In genomic region chr11:235998-236773, GRCh38 we compare ENCODE assay signal across 8 cellular contexts. TPM values are rescaled to one million over a fixed set of nuclear protein-coding genes. Genes with fewer than 3 reads are reported as not detected.
DNase-seq lines count a peak whose midpoint lies in the region; ATAC-seq and TF ChIP-seq lines count a peak whose summit lies in the region.

SIRT3 (minus strand) TSS chr11:236342; CDS start chr11:236328, 14 bp downstream.

- H3K9me3 ChIP-seq in parathyroid adenoma (ENCODE audit: control insufficient read depth, low read length) (no peaks in the 10 kb centered on the region), tibial artery (no peaks in the 10 kb centered on the region)

- peaks cover 2% of the 10 kb centered on the region; the same call in 1 of the 2 replicates for H3K27me3 Mint-ChIP-seq in HFFc6 (ENCODE audit: insufficient read depth)
- H3K27me3 Mint-ChIP-seq in activated naive CD8-positive, alpha-beta T cell treated with anti-CD3 and anti-CD28 coated beads, Interleukin-2, amount 10 ng/mL, durations not matched to agents 7 days and 5 days, result no peaks in the 10 kb centered on the region

- ATAC-seq in activated naive CD8-positive, alpha-beta T cell treated with anti-CD3 and anti-CD28 coated beads, Interleukin-2, amount 10 ng/mL, durations not matched to agents 7 days and 5 days (ENCODE audit: low read depth), result peak; percentile 89
- peak; percentile 92 for ATAC-seq in Right ventricle myocardium superior (ENCODE audit: poor library complexity)

- TF ChIP-seq CTCF in GM10266 (IDR thresholded peaks at IDR 0.05; ENCODE audit: control insufficient read depth, insufficient read depth, low read depth, missing control alignments) (no peak), HFFc6 (IDR thresholded peaks at IDR 0.05) (peak; percentile 22; the same call in 1 of the 2 replicates), NB4 (IDR thresholded peaks at IDR 0.05; ENCODE audit: low read depth, low read length) (no peak), parathyroid adenoma (IDR thresholded peaks at IDR 0.05) (peak; percentile 9), tibial artery (IDR thresholded peaks at IDR 0.05) (peak; percentile 15 to 48)

- peak; percentile 97 for DNase-seq in GM10266 (ENCODE audit: extremely low spot score)
- peak; percentile 64 for DNase-seq in HFFc6
- peak; percentile 86 for DNase-seq in NB4 (ENCODE audit: low read depth)
- DNase-seq in SW 1271 (lab: John Stamatoyannopoulos, UW), result peak; percentile 66 to 75
- DNase-seq in activated naive CD8-positive, alpha-beta T cell treated with anti-CD3 and anti-CD28 coated beads, Interleukin-2, amount 10 ng/mL, durations not matched to agents 7 days and 5 days, result peak; percentile 84
- peak; percentile 88 for DNase-seq in Right ventricle myocardium superior
- peak; percentile 80 to 90 for DNase-seq in tibial artery

- peak within 1 kb of the TSS; percentile 98 for H3K4me3 ChIP-seq in NB4 (ENCODE audit: low read depth, low read length)
- H3K4me3 ChIP-seq in parathyroid adenoma (ENCODE audit: low read depth, low read length), result peak within 1 kb of the TSS; percentile 74
- H3K4me3 ChIP-seq in tibial artery, result peak within 1 kb of the TSS; percentile 98 to 99

- POLR2A ChIA-PET in activated naive CD8-positive, alpha-beta T cell treated with anti-CD3 and anti-CD28 coated beads, Interleukin-2, amount 10 ng/mL, durations not matched to agents 7 days and 5 days (lab: Charles Lee), result interaction anchor here (1.1 to 5.2 kb wide), 7 partner anchors 15 to 212 kb away, joined by 3 to 44 read pairs (median 8); partner anchors contain the start of genes BET1L and RIC8A

- peak within 1 kb of the TSS; percentile 93 for H3K27ac Mint-ChIP-seq in HFFc6
- H3K27ac Mint-ChIP-seq in activated naive CD8-positive, alpha-beta T cell treated with anti-CD3 and anti-CD28 coated beads, Interleukin-2, amount 10 ng/mL, durations not matched to agents 7 days and 5 days, result peak within 1 kb of the TSS; percentile 98

- H3K4me1 ChIP-seq in parathyroid adenoma (peaks cover 6% of the 10 kb centered on the region), tibial artery (peaks cover 0 to 26% (median 23%) of the 10 kb centered on the region in 4 donors)

- peak within 1 kb of the TSS; percentile 79 for H3K4me2 ChIP-seq in parathyroid adenoma (ENCODE audit: low read length)

- H3K36me3 ChIP-seq in parathyroid adenoma (ENCODE audit: control insufficient read depth, insufficient read depth, low read length) (no peaks in the 10 kb centered on the region), tibial artery (peaks cover 0 to 26% (median 8%) of the 10 kb centered on the region in 3 donors)

- H3K9ac ChIP-seq in parathyroid adenoma, result peak within 1 kb of the TSS; percentile 69

- peaks cover 12% of the 10 kb centered on the region for H3K79me2 ChIP-seq in parathyroid adenoma

- no peaks in the 10 kb centered on the region for H3K9me3 Mint-ChIP-seq in HFFc6
- no peaks in the 10 kb centered on the region for H3K9me3 Mint-ChIP-seq in activated naive CD8-positive, alpha-beta T cell treated with anti-CD3 and anti-CD28 coated beads, Interleukin-2, amount 10 ng/mL, durations not matched to agents 7 days and 5 days

- peak within 1 kb of the TSS; percentile 97 for H3K27ac ChIP-seq in parathyroid adenoma
- H3K27ac ChIP-seq in tibial artery, result peak within 1 kb of the TSS; percentile 95 to 98

- TF ChIP-seq POLR2A in NB4 (IDR thresholded peaks at IDR 0.05; ENCODE audit: extremely low read depth, insufficient read length), result peak; percentile 63

- intact Hi-C loops in Right ventricle myocardium superior (cut with DNase I) (no loop called here), tibial artery (cut with DNase I; ENCODE audit: low total_unique reads) (loop anchor here (2.0 kb wide), 1 partner anchor 25 kb away; no protein-coding TSS in a partner anchor)

- peak within 1 kb of the TSS; percentile 92 for H3K4me3 Mint-ChIP-seq in HFFc6
- H3K4me3 Mint-ChIP-seq in activated naive CD8-positive, alpha-beta T cell treated with anti-CD3 and anti-CD28 coated beads, Interleukin-2, amount 10 ng/mL, durations not matched to agents 7 days and 5 days, result peak within 1 kb of the TSS; percentile 98

- H2AFZ ChIP-seq in parathyroid adenoma, result peak within 1 kb of the TSS; percentile 92

- peaks cover 5% of the 10 kb centered on the region for H3K36me3 Mint-ChIP-seq in HFFc6 (ENCODE audit: low read depth)
- H3K36me3 Mint-ChIP-seq in activated naive CD8-positive, alpha-beta T cell treated with anti-CD3 and anti-CD28 coated beads, Interleukin-2, amount 10 ng/mL, durations not matched to agents 7 days and 5 days, result peaks cover 6% of the 10 kb centered on the region

- H3K27me3 ChIP-seq in parathyroid adenoma (ENCODE audit: control insufficient read depth, insufficient read depth, low read length) (no peaks in the 10 kb centered on the region), tibial artery (no peaks in the 10 kb centered on the region)

- H3K4me1 Mint-ChIP-seq in HFFc6 (ENCODE audit: low read depth), result peaks cover 36% of the 10 kb centered on the region
- peaks cover 30% of the 10 kb centered on the region for H3K4me1 Mint-ChIP-seq in activated naive CD8-positive, alpha-beta T cell treated with anti-CD3 and anti-CD28 coated beads, Interleukin-2, amount 10 ng/mL, durations not matched to agents 7 days and 5 days

RNA-seq across cellular contexts. Expression of gene SIRT3, which starts in this region (rescaled TPM):
- 10 to 100 TPM in 4 of 6 experiments, 1 to 10 TPM in 2; 8.0 to 10.9 (median 10.2) TPM for total RNA-seq in HFFc6 (2021; fragmentation: NEBNext Ultra II Directional; extraction: Animal tissue kit (Norgen Biotek cat#: 25700))
- total RNA-seq in activated naive CD8-positive, alpha-beta T cell treated with anti-CD3 and anti-CD28 coated beads, Interleukin-2, amount 10 ng/mL, durations not matched to agents 7 days and 5 days, result 10 to 100 TPM; 24.3 to 25.2 TPM
- total RNA-seq in Right ventricle myocardium superior, result 42.6 TPM

Comparison
In these comparisons a context has a peak if more than half of its experiments do, and no peak if none do; other contexts are left out.
1. Peak in every context shown above with its lines: DNase-seq, ATAC-seq, H3K4me3 ChIP-seq and H3K27ac ChIP-seq.
2. CTCF ChIP-seq: peak in HFFc6 (single experiment), parathyroid adenoma (single experiment) and tibial artery (2 of 2); none in GM10266 (single experiment) and NB4 (single experiment).